ENCODE assay signal across 8 cellular contexts in the genomic region with DNA sequence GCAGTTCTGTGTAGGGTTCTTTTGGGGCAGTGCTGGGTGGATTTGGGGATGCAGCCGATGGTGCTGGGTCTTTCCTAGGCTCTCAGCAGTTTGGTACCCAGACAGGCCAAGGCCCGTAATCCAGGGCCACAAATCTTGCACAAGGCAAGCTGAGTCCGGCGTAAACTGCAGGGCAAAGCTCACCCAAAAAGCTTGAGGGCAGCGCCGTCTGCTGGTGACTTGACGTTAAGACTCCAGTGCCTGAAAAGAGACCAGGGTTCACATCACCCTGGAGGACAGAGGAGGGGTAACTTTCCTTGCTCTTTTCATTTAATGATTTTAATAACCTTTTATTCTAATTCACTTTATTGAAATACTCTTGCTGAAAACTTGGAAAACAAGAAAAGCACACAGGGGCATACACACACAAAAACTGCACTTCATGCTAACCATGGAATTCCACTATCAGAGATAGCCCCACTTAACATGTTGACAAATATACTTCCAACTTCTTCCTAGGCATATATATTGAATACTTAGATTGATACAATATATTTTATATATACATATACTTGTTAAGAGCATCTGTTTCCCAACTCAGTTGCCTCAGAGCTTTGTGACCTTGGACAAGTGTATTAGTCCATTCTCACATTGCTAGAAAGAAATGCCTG. TPM values are rescaled to one million over a fixed set of nuclear protein-coding genes. Genes with fewer than 3 reads are reported as not detected.
DNase-seq lines count a peak whose midpoint lies in the region; ATAC-seq and TF ChIP-seq lines count a peak whose summit lies in the region.

No MANE protein-coding gene starts in this region.

- peak; percentile 99 for TF ChIP-seq CTCF in liver (IDR thresholded peaks at IDR 0.05; ENCODE audit: low read depth, low read length, missing input control)

- H3K27ac ChIP-seq in liver (ENCODE audit: low read depth in 1 of 2, low read length in 2 of 2): no peak overlapping the region

- no peaks in the 10 kb centered on the region for H3K9me3 ChIP-seq in liver (ENCODE audit: control insufficient read depth in 4 of 4, low read length in 3 of 4)

- 4% methylated on average over 7 of the region's 7 CpGs for WGBS in liver

- peaks cover 0 to 4% (median 0%) of the 10 kb centered on the region in 4 donors for H3K4me1 ChIP-seq in liver (ENCODE audit: control insufficient read depth in 4 of 4, insufficient read depth in 4 of 4, low read length in 3 of 4)

- peak; percentile 99 for TF ChIP-seq RAD21 in liver (IDR thresholded peaks at IDR 0.05)

- DNase-seq in DMS153 treated with DMSO at 0.1 percent for 48 hours (lab: John Stamatoyannopoulos, UW; ENCODE audit: unreplicated experiment) (peak; percentile 58), NCI-H526 (lab: John Stamatoyannopoulos, UW) (peak; percentile 65 to 81), dermis blood vessel endothelial cell (peak; percentile 87)
- peak; percentile 69 for DNase-seq in activated CD4-positive, alpha-beta T cell treated with anti-CD3 and anti-CD28 coated beads, Interleukin-2, amount 50 U/mL, for 1 hour
- DNase-seq in stimulated activated CD4-positive, alpha-beta T cell treated with anti-CD3 and anti-CD28 coated beads, TNF-alpha, amount 100 ng/mL, for 1 hour (ENCODE audit: low read depth in 3 of 3, low spot score in 1 of 3): peak; percentile 12 to 56 (median 22)

- no peaks in the 10 kb centered on the region for H3K27me3 ChIP-seq in liver (ENCODE audit: control insufficient read depth in 4 of 4, insufficient read depth in 4 of 4, low read length in 3 of 4)

- H3K9ac ChIP-seq in liver (ENCODE audit: low read depth in 1 of 2, low read length in 2 of 2): no peak overlapping the region

- no peaks in the 10 kb centered on the region for H3K36me3 ChIP-seq in liver (ENCODE audit: control insufficient read depth in 4 of 4, insufficient read depth in 3 of 4, low read depth in 1 of 4, low read length in 3 of 4)

- ATAC-seq in HG03342 (IDR thresholded peaks at IDR 0.05; ENCODE audit: unreplicated experiment) (peak; percentile 77), HG02678 (IDR thresholded peaks at IDR 0.05; ENCODE audit: unreplicated experiment) (no peak)

- H3K4me3 ChIP-seq in liver (ENCODE audit: low read depth in 1 of 3, low read length in 3 of 3): no peak overlapping the region

TF ChIP-seq in liver, 16 proteins besides CTCF, POLR2A, EP300 and RAD21:
- peak; percentile 60 to 69 for TF ChIP-seq HNF4A (conservative IDR thresholded peaks at IDR 0.05)
- TF ChIP-seq, protein P1, sequence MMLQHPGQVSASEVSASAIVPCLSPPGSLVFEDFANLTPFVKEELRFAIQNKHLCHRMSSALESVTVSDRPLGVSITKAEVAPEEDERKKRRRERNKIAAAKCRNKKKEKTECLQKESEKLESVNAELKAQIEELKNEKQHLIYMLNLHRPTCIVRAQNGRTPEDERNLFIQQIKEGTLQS (IDR thresholded peaks at IDR 0.05): no peak
- TF ChIP-seq, protein P2, sequence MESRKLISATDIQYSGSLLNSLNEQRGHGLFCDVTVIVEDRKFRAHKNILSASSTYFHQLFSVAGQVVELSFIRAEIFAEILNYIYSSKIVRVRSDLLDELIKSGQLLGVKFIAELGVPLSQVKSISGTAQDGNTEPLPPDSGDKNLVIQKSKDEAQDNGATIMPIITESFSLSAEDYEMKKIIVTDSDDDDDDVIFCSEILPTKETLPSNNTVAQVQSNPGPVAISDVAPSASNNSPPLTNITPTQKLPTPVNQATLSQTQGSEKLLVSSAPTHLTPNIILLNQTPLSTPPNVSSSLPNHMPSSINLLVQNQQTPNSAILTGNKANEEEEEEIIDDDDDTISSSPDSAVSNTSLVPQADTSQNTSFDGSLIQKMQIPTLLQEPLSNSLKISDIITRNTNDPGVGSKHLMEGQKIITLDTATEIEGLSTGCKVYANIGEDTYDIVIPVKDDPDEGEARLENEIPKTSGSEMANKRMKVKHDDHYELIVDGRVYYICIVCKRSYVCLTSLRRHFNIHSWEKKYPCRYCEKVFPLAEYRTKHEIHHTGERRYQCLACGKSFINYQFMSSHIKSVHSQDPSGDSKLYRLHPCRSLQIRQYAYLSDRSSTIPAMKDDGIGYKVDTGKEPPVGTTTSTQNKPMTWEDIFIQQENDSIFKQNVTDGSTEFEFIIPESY (IDR thresholded peaks at IDR 0.05): no peak
- TF ChIP-seq RXRA (IDR thresholded peaks at IDR 0.05): peak in 1 of 2 donors; percentile 28

RNA-seq across cellular contexts. Expression of a gene that starts 38.9 kb away (rescaled TPM):
- total RNA-seq in dermis blood vessel endothelial cell: under 0.01 TPM in 1 of 2 replicates, not detected in the other
- not detected for total RNA-seq in liver
- polyA plus RNA-seq in liver: not detected

RNA-seq across cellular contexts. Expression of a gene that starts 59.5 kb away (rescaled TPM):
- total RNA-seq in dermis blood vessel endothelial cell: 41.9 and 55.7 TPM in 2 replicates
- 10 to 100 TPM; 11.3 to 14.9 TPM for total RNA-seq in liver
- polyA plus RNA-seq in liver: 1 to 10 TPM; 2.9 to 3.1 TPM

Comparison
In these comparisons a context has a peak if more than half of its experiments do, and no peak if none do; other contexts are left out.
1. DNase-seq: peak in every context shown above with its lines; median percentile 87 in dermis blood vessel endothelial cell; 73 in NCI-H526; 69 in activated CD4-positive, alpha-beta T cell treated with anti-CD3 and anti-CD28 coated beads, Interleukin-2, amount 50 U/mL, for 1 hour; 58 in DMS153 treated with DMSO at 0.1 percent for 48 hours; 22 in stimulated activated CD4-positive, alpha-beta T cell treated with anti-CD3 and anti-CD28 coated beads, TNF-alpha, amount 100 ng/mL, for 1 hour.